In the genomic region with DNA sequence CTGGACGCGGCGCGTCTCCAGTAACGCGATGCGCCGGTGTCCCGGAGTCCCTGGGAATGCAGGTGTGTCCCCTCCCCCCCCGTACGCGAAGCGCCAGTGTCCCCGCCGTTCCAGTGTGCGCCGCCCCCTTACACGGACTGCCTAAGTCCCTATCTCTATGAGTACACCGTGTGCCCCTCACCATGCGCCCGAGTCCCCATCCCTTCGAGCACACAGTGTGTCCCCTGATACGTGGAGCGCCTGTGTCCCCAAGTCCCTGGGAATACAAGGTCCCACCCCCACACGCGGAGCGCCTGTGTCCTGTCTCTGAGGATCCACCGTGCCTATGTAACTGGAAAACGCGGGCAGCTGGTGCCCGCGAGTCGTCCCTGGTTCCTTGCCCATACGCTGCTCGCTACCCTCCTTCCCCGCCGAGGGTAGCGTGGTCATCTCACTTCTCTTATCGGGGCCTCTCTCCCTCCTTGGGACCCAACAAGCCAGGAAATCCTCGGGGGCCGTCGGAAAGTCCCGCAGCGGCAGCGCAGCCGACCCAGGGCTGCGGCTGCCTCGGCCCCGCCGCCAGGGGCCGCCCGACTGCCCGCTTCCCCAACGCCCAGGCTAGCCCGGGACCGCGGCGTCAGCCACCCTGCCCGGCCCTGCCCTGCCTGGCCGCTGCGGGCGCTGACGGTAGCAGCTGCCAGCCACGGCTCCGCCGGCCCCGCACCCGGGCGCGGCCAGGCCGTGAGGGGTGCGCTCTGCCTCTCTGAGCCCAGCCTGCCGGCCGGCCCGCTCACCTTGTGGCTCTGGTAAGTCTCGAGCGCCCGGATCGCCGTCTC, we compare ENCODE assay signal across 8 cellular contexts. TPM values are rescaled to one million over a fixed set of nuclear protein-coding genes. Genes with fewer than 3 reads are reported as not detected.
DNase-seq lines count a peak whose midpoint lies in the region; ATAC-seq, FAIRE-seq and TF ChIP-seq lines count a peak whose summit lies in the region.

No MANE protein-coding gene starts in this region.

- H3K14ac ChIP-seq in H1 (ENCODE audit: insufficient read length), result no peak overlapping the region

- H3K4me2 ChIP-seq in H1 (ENCODE audit: insufficient read depth in 1 of 2, low read depth in 2 of 2, low read length in 2 of 2) (peak overlapping the region; percentile 94), mesendoderm (ENCODE audit: low read length) (peak overlapping the region; percentile 68)

- DNase-seq in AG09309 (ENCODE audit: low read depth) (no peak), NCI-H510A treated with DMSO at 0.1 percent for 48 hours (lab: John Stamatoyannopoulos, UW) (peak; percentile 18), H1 (ENCODE audit: low read depth in 1 of 2, low spot score in 2 of 2) (peak in 1 of 2 experiments; percentile 88), mesendoderm (peak; percentile 89)
- peak; percentile 33 to 48 for DNase-seq in activated CD8-positive, alpha-beta memory T cell treated with anti-CD3 and anti-CD28 coated beads for 4 hours (ENCODE audit: low read depth in 2 of 2)
- peak; percentile 56 for DNase-seq in stimulated activated CD8-positive, alpha-beta memory T cell treated with anti-CD3 and anti-CD28 coated beads, Interleukin-12 subunit alpha, Interleukin-12 subunit beta, amount 100 ng/mL, for 1 hour (ENCODE audit: low read depth)

- H3K4me3 ChIP-seq in AG09309 (ENCODE audit: control insufficient read depth, low read depth, low read length), result peak overlapping the region; percentile 95
- peak overlapping the region; percentile 62 to 91 (median 82) for H3K4me3 ChIP-seq in H1 (ENCODE audit: extremely low read depth in 1 of 4, insufficient read depth in 2 of 4, low read depth in 3 of 4, low read length in 4 of 4)
- H3K4me3 ChIP-seq in mesendoderm (ENCODE audit: low read length), result peak overlapping the region; percentile 89

- H4K8ac ChIP-seq in H1 (ENCODE audit: extremely low read depth, insufficient read depth, low read length), result peak overlapping the region; percentile 90
- no peak overlapping the region for H4K8ac ChIP-seq in mesendoderm (ENCODE audit: low read depth, low read length)

- CTCF ChIA-PET in H1 (lab: Charles Lee; ENCODE audit: partially characterized antibody), result interaction anchor here (0.6 to 5.9 kb wide), 8 partner anchors 17 to 376 kb away, joined by 3 to 38 read pairs (median 4); no protein-coding TSS in a partner anchor

- peaks cover 17% of the 10 kb centered on the region for H3K23me2 ChIP-seq in H1 (ENCODE audit: low read depth, low read length)

- TF ChIP-seq POLR2A in H1 (IDR thresholded peaks at IDR 0.05; ENCODE audit: control extremely low read depth in 1 of 2, low read depth in 2 of 2, low read length in 2 of 2), result 0 out of 3 replicates have a peak, but pooled peaks of 1 of the 2 experiments have one; percentile 5

- H2AFZ ChIP-seq in H1 (ENCODE audit: low read length), result peak overlapping the region; percentile 75

- TF ChIP-seq EP300 in H1 (IDR thresholded peaks at IDR 0.05; ENCODE audit: borderline replicate concordance in 1 of 2, low read depth in 2 of 2, low read length in 2 of 2), result peak in 1 of 2 experiments; percentile 63; a peak in 1 of 3 replicates

- H3K56ac ChIP-seq in H1 (replicated peaks; ENCODE audit: insufficient read length, low read depth, low read length), result no peak overlapping the region
- H3K56ac ChIP-seq in mesendoderm (ENCODE audit: low read length), result peak overlapping the region; percentile 96

- no peak overlapping the region for H2AK5ac ChIP-seq in H1 (ENCODE audit: low read depth, low read length)
- no peak overlapping the region for H2AK5ac ChIP-seq in mesendoderm (ENCODE audit: low read length)

- H2BK12ac ChIP-seq in H1 (ENCODE audit: low read depth, low read length), result peak overlapping the region; percentile 72

- no peak overlapping the region for H3K23ac ChIP-seq in H1 (ENCODE audit: insufficient read length)
- H3K23ac ChIP-seq in mesendoderm (ENCODE audit: low read length), result peak overlapping the region; percentile 97

- 3% methylated on average over 61 of the region's 80 CpGs; no CpG with 5 or more reads in 1 of the 2 experiments for WGBS in H1 (ENCODE audit: extremely low coverage in 1 of 2, insufficient coverage in 1 of 2, insufficient read length in 1 of 2, insufficient replicate concordance in 2 of 2, low coverage in 1 of 2, low lambda C conversion rate in 2 of 2, missing lambda C conversion rate in 1 of 2), 2 experiments
- no CpG with 5 or more reads among the region's 80 CpGs for WGBS in mesendoderm (ENCODE audit: extremely low coverage, insufficient coverage, low lambda C conversion rate)

- H2BK20ac ChIP-seq in H1 (ENCODE audit: low read length), result no peak overlapping the region

- peaks cover 13 to 14% of the 10 kb centered on the region in 2 experiments for H4K20me1 ChIP-seq in H1 (replicated peaks in 1 of 2; ENCODE audit: control insufficient read depth in 1 of 2, insufficient read depth in 2 of 2, low read length in 2 of 2)

- peaks cover 0 to 12% (median 9%) of the 10 kb centered on the region in 4 experiments; a peak in 5 of 7 replicates for H3K27me3 ChIP-seq in H1 (replicated peaks in 1 of 4; ENCODE audit: control insufficient read depth in 3 of 4, extremely low read depth in 1 of 4, insufficient read depth in 3 of 4, low read length in 3 of 4)
- no peaks in the 10 kb centered on the region for H3K27me3 ChIP-seq in mesendoderm (ENCODE audit: insufficient read depth, low read length, poor library complexity)

- POLR2A ChIA-PET in H1 (lab: Charles Lee; ENCODE audit: partially characterized antibody), result interaction anchor here (0.6 to 3.1 kb wide), 7 partner anchors 20 to 369 kb away, joined by 3 to 9 read pairs (median 3); no protein-coding TSS in a partner anchor

- H4K91ac ChIP-seq in H1 (replicated peaks; ENCODE audit: insufficient read length, low read length), result peak overlapping the region; percentile 44

- H3K79me2 ChIP-seq in H1 (ENCODE audit: control insufficient read depth in 1 of 2, insufficient read depth in 2 of 2, low read length in 2 of 2) (peaks cover 5 to 41% of the 10 kb centered on the region in 2 experiments; a peak in 3 of 4 replicates), mesendoderm (ENCODE audit: control insufficient read depth, insufficient read depth, low read length) (peaks cover 38% of the 10 kb centered on the region)

- H3K79me1 ChIP-seq in H1 (ENCODE audit: low read depth, low read length) (peaks cover 3% of the 10 kb centered on the region; the same call in 1 of the 2 replicates), mesendoderm (ENCODE audit: low read length) (peaks cover 20% of the 10 kb centered on the region)

- H2BK5ac ChIP-seq in H1 (ENCODE audit: low read depth, low read length) (peak overlapping the region; percentile 62), mesendoderm (ENCODE audit: low read length) (peak overlapping the region; percentile 49)

- no peaks in the 10 kb centered on the region for H3K9me3 ChIP-seq in H1 (ENCODE audit: insufficient read depth in 2 of 2, low read depth in 1 of 2, low read length in 1 of 2)

- H3K18ac ChIP-seq in H1 (ENCODE audit: extremely low read depth, low read length) (peak overlapping the region; percentile 93), mesendoderm (ENCODE audit: low read length) (peak overlapping the region; percentile 47)

- H2BK120ac ChIP-seq in H1 (replicated peaks; ENCODE audit: low read depth, low read length), result no peak overlapping the region
- H2BK120ac ChIP-seq in mesendoderm (ENCODE audit: low read depth, low read length), result no peak overlapping the region

- peak; percentile 39 for TF ChIP-seq CTCF in AG09309 (IDR thresholded peaks at IDR 0.05; ENCODE audit: control insufficient read depth, insufficient read depth, low read depth, low read length, missing control alignments)
- TF ChIP-seq CTCF in H1 (IDR thresholded peaks at IDR 0.05; ENCODE audit: control extremely low read depth in 1 of 3, insufficient read depth in 1 of 3, low read depth in 1 of 3, low read length in 3 of 3), result peak; percentile 78 to 91 (median 83)

- peaks cover 13 to 27% (median 18%) of the 10 kb centered on the region in 4 experiments; a peak in 6 of 7 replicates for H3K4me1 ChIP-seq in H1 (replicated peaks in 1 of 4; ENCODE audit: control insufficient read depth in 3 of 4, insufficient read depth in 4 of 4, low read length in 3 of 4)
- peaks cover 22% of the 10 kb centered on the region for H3K4me1 ChIP-seq in mesendoderm (ENCODE audit: control insufficient read depth, low read depth, low read length)

- H4K5ac ChIP-seq in H1 (ENCODE audit: insufficient read length, low read depth, low read length) (no peak overlapping the region), mesendoderm (ENCODE audit: low read length) (no peak overlapping the region)

- H3K4ac ChIP-seq in H1 (replicated peaks; ENCODE audit: insufficient read length, low read depth, low read length) (peak overlapping the region; percentile 42), mesendoderm (ENCODE audit: low read depth, low read length) (no peak overlapping the region)

- H3K27ac ChIP-seq in H1 (ENCODE audit: low read depth, low read length) (peak overlapping the region; percentile 87; the same call in 1 of the 2 replicates), mesendoderm (ENCODE audit: low read depth, low read length) (peak overlapping the region; percentile 75)

- H2BK15ac ChIP-seq in H1 (ENCODE audit: low read length) (0 out of 2 replicates have a peak overlapping the region, but pooled peaks have one; percentile 35), mesendoderm (replicated peaks; ENCODE audit: low read depth) (no peak overlapping the region)

- peak; percentile 56 to 77 for TF ChIP-seq RAD21 in H1 (IDR thresholded peaks at IDR 0.05 in 1 of 2, conservative IDR thresholded peaks at IDR 0.05 in 1 of 2; ENCODE audit: low read depth in 2 of 2, low read length in 2 of 2)

- H3K36me3 ChIP-seq in H1 (ENCODE audit: control insufficient read depth in 2 of 4, insufficient read depth in 4 of 4, low read length in 3 of 4), result no peaks in the 10 kb centered on the region
- H3K36me3 ChIP-seq in mesendoderm (ENCODE audit: control insufficient read depth, insufficient read depth, low read length), result no peaks in the 10 kb centered on the region

- no peak for FAIRE-seq in H1 (lab: Jason Lieb, UNC)

- peak overlapping the region; percentile 72 to 86 (median 77) for H3K9ac ChIP-seq in H1 (replicated peaks in 1 of 4; ENCODE audit: extremely low read depth in 1 of 4, low read depth in 3 of 4, low read length in 3 of 4)
- H3K9ac ChIP-seq in mesendoderm (ENCODE audit: low read length), result peak overlapping the region; percentile 92

- ATAC-seq in GM18519 (IDR thresholded peaks at IDR 0.05; ENCODE audit: low FRiP score, unreplicated experiment), result peak; percentile 37
- peak; percentile 69 for ATAC-seq in HG03064 (IDR thresholded peaks at IDR 0.05; ENCODE audit: low read depth, unreplicated experiment)

RNA-seq across cellular contexts. Expression of a gene that starts 0.6 kb away (rescaled TPM):
- total RNA-seq in H1 (2021; fragmentation: NEBNext Ultra II Directional; extraction: Animal tissue kit (Norgen Biotek cat#: 25700)), result 21.7 and 29.4 TPM in 2 replicates
- 4.0 and 6.3 TPM in 2 replicates for polyA plus RNA-seq in H1 (2011; rRNA removed)
- 7.1 TPM for polyA plus RNA-seq in H1 (2011; cell fraction: cytosol; rRNA removed)
- 13.8 TPM for polyA plus RNA-seq in H1 (2011; cell fraction: nucleus; rRNA removed)
- polyA plus RNA-seq in H1 (2012, experiment 1 of 2), result 7.5 to 11.3 TPM (median 7.8 TPM) in 4 replicates
- 1.0 TPM for polyA plus RNA-seq in H1 (2012, experiment 2 of 2)
- polyA plus RNA-seq in H1 (2013, experiment 1 of 2), result 16.5 TPM
- 14.7 TPM for polyA plus RNA-seq in H1 (2013, experiment 2 of 2)
- polyA minus RNA-seq in H1 (2011; rRNA and poly(A)+ RNA removed), result 23.0 and 24.2 TPM in 2 replicates
- polyA minus RNA-seq in H1 (2011; cell fraction: cytosol; rRNA and poly(A)+ RNA removed), result 12.3 TPM
- 79.7 TPM for polyA minus RNA-seq in H1 (2011; cell fraction: nucleus; rRNA and poly(A)+ RNA removed)
- polyA plus RNA-seq in mesendoderm (2013, experiment 1 of 2), result 43.9 TPM
- polyA plus RNA-seq in mesendoderm (2013, experiment 2 of 2), result 43.6 TPM
